Comparison of ENCODE assay signal across 23 cellular contexts in genomic region chr1:56557746-56558145, GRCh38. TPM values are rescaled to one million over a fixed set of nuclear protein-coding genes. Genes with fewer than 3 reads are reported as not detected.
DNase-seq lines count a peak whose midpoint lies in the region; ATAC-seq, FAIRE-seq and TF ChIP-seq lines count a peak whose summit lies in the region.
"Had no signal": no experiment of that assay in that cellular context is flagged by ENCODE, and none has a peak within 500 bp of the region (broad histone marks: within the 10 kb centered on the region; RNA-seq: fewer than 3 reads in every experiment).

No MANE protein-coding gene starts in this region.

- intact Hi-C loops in head of caudate nucleus (cut with DNase I) = no loop called here

- H3K4me3 Mint-ChIP-seq in osteocyte (ENCODE audit: unreplicated experiment) = no peak overlapping the region
- H3K4me3 Mint-ChIP-seq: activated CD4-positive, alpha-beta T cell treated with anti-CD3 and anti-CD28 coated beads, Interleukin-2, amount 10 ng/mL, durations not matched to agents 24 days and 14 days; activated T-cell treated with anti-CD3 and anti-CD28 coated beads, Interleukin-2, amount 50 U/mL, for 4 hours; stimulated activated naive CD8-positive, alpha-beta T cell treated with anti-CD3 and anti-CD28 coated beads, Interleukin-15, Interleukin-2, amounts not matched to agents 100 ng/mL and 50 ng/mL, for 24 hours had no signal

- DNase-seq in C1 segment of cervical spinal cord (lab: John Stamatoyannopoulos, UW) (peak in 10 of 14 donors; percentile 2 to 48 (median 27)), RPMI7951 (ENCODE audit: low read depth) (peak; percentile 34), head of caudate nucleus (peak; percentile 24 to 90 (median 74)), osteocyte (ENCODE audit: extremely low spot score, unreplicated experiment) (no peak), urothelium cell line (ENCODE audit: low spot score) (no peak)
- DNase-seq: activated CD4-positive, alpha-beta T cell treated with anti-CD3 and anti-CD28 coated beads, Interleukin-2, amount 10 ng/mL, durations not matched to agents 24 days and 14 days; activated naive CD4-positive, alpha-beta T cell; activated T-cell treated with anti-CD3 and anti-CD28 coated beads, Interleukin-2, amount 50 U/mL, for 4 hours; BE2C; DMS79; GOT3; kidney glomerular epithelial cell; mammary epithelial cell; NCI-H1436; NCI-H510A treated with DMSO at 0.1 percent for 48 hours; pancreas; sigmoid colon had no signal

- H3K27me3 Mint-ChIP-seq in osteocyte (ENCODE audit: unreplicated experiment) = no peaks in the 10 kb centered on the region
- H3K27me3 Mint-ChIP-seq: activated CD4-positive, alpha-beta T cell treated with anti-CD3 and anti-CD28 coated beads, Interleukin-2, amount 10 ng/mL, durations not matched to agents 24 days and 14 days; stimulated activated naive CD8-positive, alpha-beta T cell treated with anti-CD3 and anti-CD28 coated beads, Interleukin-15, Interleukin-2, amounts not matched to agents 100 ng/mL and 50 ng/mL, for 24 hours had no signal

- FAIRE-seq in urothelium cell line (lab: Jason Lieb, UNC) = no peak
- FAIRE-seq: K562, pancreas had no signal

- no peak for TF ChIP-seq CTCF in osteocyte (IDR thresholded peaks at IDR 0.05)

- H3K4me1 Mint-ChIP-seq in osteocyte (ENCODE audit: unreplicated experiment) = peaks cover 73% of the 10 kb centered on the region
- H3K4me1 Mint-ChIP-seq: activated CD4-positive, alpha-beta T cell treated with anti-CD3 and anti-CD28 coated beads, Interleukin-2, amount 10 ng/mL, durations not matched to agents 24 days and 14 days had no signal

- peaks cover 20% of the 10 kb centered on the region for H3K36me3 Mint-ChIP-seq in osteocyte (ENCODE audit: unreplicated experiment)

- ATAC-seq in HG03135 (IDR thresholded peaks at IDR 0.05; ENCODE audit: unreplicated experiment) (no peak), GM21360 (IDR thresholded peaks at IDR 0.05; ENCODE audit: unreplicated experiment) (no peak), HG02571 (IDR thresholded peaks at IDR 0.05; ENCODE audit: unreplicated experiment) (no peak)
- ATAC-seq: activated T-cell treated with anti-CD3 and anti-CD28 coated beads, Interleukin-2, amount 50 U/mL, for 4 hours; K562; pancreas had no signal

- peak overlapping the region; percentile 34 for H3K27ac Mint-ChIP-seq in osteocyte (ENCODE audit: unreplicated experiment)
- H3K27ac Mint-ChIP-seq: activated CD4-positive, alpha-beta T cell treated with anti-CD3 and anti-CD28 coated beads, Interleukin-2, amount 10 ng/mL, durations not matched to agents 24 days and 14 days; stimulated activated naive CD8-positive, alpha-beta T cell treated with anti-CD3 and anti-CD28 coated beads, Interleukin-15, Interleukin-2, amounts not matched to agents 100 ng/mL and 50 ng/mL, for 24 hours had no signal

- no peaks in the 10 kb centered on the region for H3K9me3 Mint-ChIP-seq in osteocyte (ENCODE audit: unreplicated experiment)
- H3K9me3 Mint-ChIP-seq: activated CD4-positive, alpha-beta T cell treated with anti-CD3 and anti-CD28 coated beads, Interleukin-2, amount 10 ng/mL, durations not matched to agents 24 days and 14 days; activated T-cell treated with anti-CD3 and anti-CD28 coated beads, Interleukin-2, amount 50 U/mL, for 4 hours; stimulated activated naive CD8-positive, alpha-beta T cell treated with anti-CD3 and anti-CD28 coated beads, Interleukin-15, Interleukin-2, amounts not matched to agents 100 ng/mL and 50 ng/mL, for 24 hours had no signal

RNA-seq across cellular contexts. Expression of gene PLPP3, which starts 21.6 kb away (rescaled TPM):
- total RNA-seq in RPMI7951 (2014; rRNA removed; shearing (Covaris generic)) = 14.2 and 19.7 TPM in 2 replicates
- 157 and 166 TPM in 2 replicates for total RNA-seq in osteocyte
- total RNA-seq: activated CD4-positive, alpha-beta T cell treated with anti-CD3 and anti-CD28 coated beads, Interleukin-2, amount 10 ng/mL, durations not matched to agents 24 days and 14 days; T-helper 2 cell treated with Interferon-gamma antibody and Interleukin-4, amounts not matched to agents 100 ng/mL and 5 ng/mL, for 36 hours had no signal

Comparison
In these comparisons a context has a peak if more than half of its experiments do, and no peak if none do; other contexts are left out.
1. DNase-seq: peak in C1 segment of cervical spinal cord (10 of 14), RPMI7951 (single experiment) and head of caudate nucleus (42 of 42); none in osteocyte (single experiment) and urothelium cell line (single experiment).